29 cellular contexts compared by ENCODE assay signal in genomic region chr3:101611023-101611422, GRCh38. TPM values are rescaled to one million over a fixed set of nuclear protein-coding genes. Genes with fewer than 3 reads are reported as not detected.
DNase-seq lines count a peak whose midpoint lies in the region; ATAC-seq, FAIRE-seq and TF ChIP-seq lines count a peak whose summit lies in the region.
"Had no signal": no experiment of that assay in that cellular context is flagged by ENCODE, and none has a peak within 500 bp of the region (broad histone marks: within the 10 kb centered on the region; RNA-seq: fewer than 3 reads in every experiment).

No MANE protein-coding gene starts in this region.

- in situ Hi-C loops in GM12878 (cut with MboI): no loop called here

- no peak for TF ChIP-seq RAD21 in GM12878 (IDR thresholded peaks at IDR 0.05; ENCODE audit: insufficient read depth, low read depth, low read length)

- CTCF ChIA-PET in GM12878 (lab: Yijun Ruan, JAX): interaction anchor here (0.6 kb wide), 1 partner anchor 1148 kb away, joined by 3 read pairs; no protein-coding TSS in a partner anchor

- FAIRE-seq in GM12892 (lab: Jason Lieb, UNC) (peak; percentile 64), GM12878 (lab: Jason Lieb, UNC) (no peak)
- FAIRE-seq: H54 had no signal

- POLR2A ChIA-PET in GM12878 (lab: Charles Lee): no interaction called here

- H3K4me1 ChIP-seq in GM12878 (ENCODE audit: control insufficient read depth, insufficient read depth, low read length): no peaks in the 10 kb centered on the region; the same call in 1 of the 2 replicates

- H3K9me3 ChIP-seq in GM12878 (replicated peaks; ENCODE audit: control insufficient read depth, insufficient read depth, low read length): no peaks in the 10 kb centered on the region

- H3K36me3 ChIP-seq in GM12878 (ENCODE audit: control insufficient read depth in 2 of 2, insufficient read depth in 2 of 2, low read length in 1 of 2): no peaks in the 10 kb centered on the region
- H3K36me3 ChIP-seq: WERI-Rb-1 had no signal

- H2AFZ ChIP-seq in GM12878 (ENCODE audit: control insufficient read depth, low read depth, low read length): no peak overlapping the region; the same call in 1 of the 2 replicates

- BruUV-seq in GM12878 (replicated peaks; lab: Mats Ljungman, UMichigan): no TSS peak

- no peaks in the 10 kb centered on the region for H3K79me2 ChIP-seq in GM12878 (ENCODE audit: control insufficient read depth, insufficient read depth, low read length)

- no peaks in the 10 kb centered on the region for H3K4me1 Mint-ChIP-seq in activated T-helper 1 cell treated with anti-CD3 and anti-CD28 coated beads, Interleukin-12 subunit alpha, Interleukin-12 subunit beta, Interleukin-2, Interleukin-4 antibody, amounts not matched to agents 30 ng/mL and 10 ng/mL and 1 ng/mL, durations not matched to agents 14 hours and 24 hours and 36 hours (ENCODE audit: low read depth)
- H3K4me1 Mint-ChIP-seq: activated naive CD8-positive, alpha-beta T cell treated with anti-CD3 and anti-CD28 coated beads, Interleukin-2, amount 50 U/mL, for 24 hours; brain; mesothelial cell of epicardium; natural killer cell; T-helper 17 cell had no signal

- no peak overlapping the region for H3K4me3 ChIP-seq in GM12878
- H3K4me3 ChIP-seq: SK-N-MC had no signal

- H3K4me3 Mint-ChIP-seq in activated T-helper 1 cell treated with anti-CD3 and anti-CD28 coated beads, Interleukin-12 subunit alpha, Interleukin-12 subunit beta, Interleukin-2, Interleukin-4 antibody, amounts not matched to agents 30 ng/mL and 10 ng/mL and 1 ng/mL, durations not matched to agents 14 hours and 24 hours and 36 hours: no peak overlapping the region
- H3K4me3 Mint-ChIP-seq: activated naive CD8-positive, alpha-beta T cell treated with anti-CD3 and anti-CD28 coated beads, Interleukin-2, amount 50 U/mL, for 24 hours; brain; mesothelial cell of epicardium; natural killer cell; T-helper 17 cell had no signal

- no peaks in the 10 kb centered on the region for H3K36me3 Mint-ChIP-seq in activated T-helper 1 cell treated with anti-CD3 and anti-CD28 coated beads, Interleukin-12 subunit alpha, Interleukin-12 subunit beta, Interleukin-2, Interleukin-4 antibody, amounts not matched to agents 30 ng/mL and 10 ng/mL and 1 ng/mL, durations not matched to agents 14 hours and 24 hours and 36 hours (ENCODE audit: low read depth)
- H3K36me3 Mint-ChIP-seq: brain, mesothelial cell of epicardium, natural killer cell had no signal

- no peak for TF ChIP-seq EP300 in GM12878 (IDR thresholded peaks at IDR 0.05; ENCODE audit: borderline replicate concordance in 1 of 2, control insufficient read depth in 1 of 2, low read depth in 2 of 2, low read length in 2 of 2)

- H3K27me3 Mint-ChIP-seq in activated T-helper 1 cell treated with anti-CD3 and anti-CD28 coated beads, Interleukin-12 subunit alpha, Interleukin-12 subunit beta, Interleukin-2, Interleukin-4 antibody, amounts not matched to agents 30 ng/mL and 10 ng/mL and 1 ng/mL, durations not matched to agents 14 hours and 24 hours and 36 hours (ENCODE audit: insufficient read depth): no peaks in the 10 kb centered on the region
- H3K27me3 Mint-ChIP-seq: activated naive CD8-positive, alpha-beta T cell treated with anti-CD3 and anti-CD28 coated beads, Interleukin-2, amount 50 U/mL, for 24 hours; T-helper 17 cell had no signal

- no peak overlapping the region for H3K4me2 ChIP-seq in GM12878 (ENCODE audit: control insufficient read depth, insufficient read depth)

- H3K27ac Mint-ChIP-seq in activated T-helper 1 cell treated with anti-CD3 and anti-CD28 coated beads, Interleukin-12 subunit alpha, Interleukin-12 subunit beta, Interleukin-2, Interleukin-4 antibody, amounts not matched to agents 30 ng/mL and 10 ng/mL and 1 ng/mL, durations not matched to agents 14 hours and 24 hours and 36 hours: no peak overlapping the region
- H3K27ac Mint-ChIP-seq: activated naive CD8-positive, alpha-beta T cell treated with anti-CD3 and anti-CD28 coated beads, Interleukin-2, amount 50 U/mL, for 24 hours; brain; mesothelial cell of epicardium; natural killer cell; T-helper 17 cell had no signal

- H3K27me3 ChIP-seq in GM12878 (replicated peaks in 1 of 2; ENCODE audit: control insufficient read depth in 2 of 2, insufficient read depth in 2 of 2, low read length in 1 of 2): no peaks in the 10 kb centered on the region

- ATAC-seq in GM21515 (IDR thresholded peaks at IDR 0.05; ENCODE audit: unreplicated experiment) (peak; percentile 83), HG03442 (IDR thresholded peaks at IDR 0.05; ENCODE audit: unreplicated experiment) (peak; percentile 60), GM12878 (peak; percentile 80), HG02884 (IDR thresholded peaks at IDR 0.05; ENCODE audit: unreplicated experiment) (no peak)
- ATAC-seq: activated naive CD8-positive, alpha-beta T cell treated with anti-CD3 and anti-CD28 coated beads, Interleukin-2, amount 50 U/mL, for 24 hours; natural killer cell; right cardiac atrium; T-helper 17 cell had no signal

- TF ChIP-seq CTCF in GM12878 (IDR thresholded peaks at IDR 0.05 in 2 of 3, conservative IDR thresholded peaks at IDR 0.05 in 1 of 3; ENCODE audit: control insufficient read depth in 2 of 3, extremely low read depth in 1 of 3, insufficient read depth in 1 of 3, low read depth in 3 of 3, low read length in 3 of 3): no peak

- SMC1A ChIA-PET in GM12878 (lab: Charles Lee; ENCODE audit: uncharacterized antibody, unreplicated experiment): no interaction called here

- intact Hi-C loops in GM12878 (cut with micrococcal nuclease; ENCODE audit: unreplicated experiment): no loop called here
- intact Hi-C loops in activated T-helper 1 cell treated with anti-CD3 and anti-CD28 coated beads, Interleukin-12 subunit alpha, Interleukin-12 subunit beta, Interleukin-2, Interleukin-4 antibody, amounts not matched to agents 30 ng/mL and 10 ng/mL and 1 ng/mL, durations not matched to agents 14 hours and 24 hours and 36 hours (cut with micrococcal nuclease): no loop called here

- DNase-seq in GM12892 (ENCODE audit: insufficient read length): peak; percentile 21
- DNase-seq in GM12878 (ENCODE audit: low read depth, low spot score): peak; percentile 15
- no peak for DNase-seq in activated effector memory CD4-positive, alpha-beta T cell treated with anti-CD3 and anti-CD28 coated beads, Interleukin-2, amount 50 U/mL, for 16 hours
- DNase-seq in COLO829 (ENCODE audit: low spot score): no peak
- DNase-seq in activated T-helper 1 cell treated with anti-CD3 and anti-CD28 coated beads, Interleukin-12 subunit alpha, Interleukin-12 subunit beta, Interleukin-2, Interleukin-4 antibody, amounts not matched to agents 30 ng/mL and 10 ng/mL and 1 ng/mL, durations not matched to agents 14 hours and 24 hours and 36 hours (ENCODE audit: low spot score): no peak
- DNase-seq: activated CD4-positive, alpha-beta T cell treated with anti-CD3 and anti-CD28 coated beads, Interleukin-2, amount 50 U/mL, for 48 hours; activated effector memory CD4-positive, alpha-beta T cell treated with Interleukin-2 at 50 U/mL for 16 hours; activated naive CD8-positive, alpha-beta T cell treated with anti-CD3 and anti-CD28 coated beads, Interleukin-2, amount 50 U/mL, for 24 hours; C1 segment of cervical spinal cord; effector CD4-positive, alpha-beta T cell; EL; foreskin fibroblast; natural killer cell; NCI-H1417; NCI-H510A; NK-92 treated with Interleukin-12 subunit alpha and Interleukin-12 subunit beta, amount 100 ng/mL, for 24 hours; right cardiac atrium; stimulated activated CD4-positive, alpha-beta T cell treated with anti-CD3 and anti-CD28 coated beads, Interleukin-12 subunit alpha, Interleukin-12 subunit beta, amount 100 ng/mL, for 4 hours; T-helper 17 cell; trophoblast cell; WERI-Rb-1 had no signal

- no peak overlapping the region for H3K27ac ChIP-seq in GM12878 (ENCODE audit: control insufficient read depth, insufficient read depth)
- H3K27ac ChIP-seq: RWPE1, SK-N-MC, WERI-Rb-1 had no signal

- no peak overlapping the region for H3K9ac ChIP-seq in GM12878 (ENCODE audit: control insufficient read depth, insufficient read depth, low read length)

- TF ChIP-seq POLR2A in GM12892 (IDR thresholded peaks at IDR 0.05; ENCODE audit: low read depth, low read length): no peak
- no peak for TF ChIP-seq POLR2A in GM12878 (IDR thresholded peaks at IDR 0.05; ENCODE audit: low read depth, low read length)

- H3K9me3 Mint-ChIP-seq in activated T-helper 1 cell treated with anti-CD3 and anti-CD28 coated beads, Interleukin-12 subunit alpha, Interleukin-12 subunit beta, Interleukin-2, Interleukin-4 antibody, amounts not matched to agents 30 ng/mL and 10 ng/mL and 1 ng/mL, durations not matched to agents 14 hours and 24 hours and 36 hours: no peaks in the 10 kb centered on the region
- H3K9me3 Mint-ChIP-seq: activated naive CD8-positive, alpha-beta T cell treated with anti-CD3 and anti-CD28 coated beads, Interleukin-2, amount 50 U/mL, for 24 hours; brain; mesothelial cell of epicardium; natural killer cell had no signal

- 0% methylated on average over 2 of the region's 2 CpGs for WGBS in GM12878 (ENCODE audit: insufficient coverage, insufficient replicate concordance, low lambda C conversion rate, missing lambda C conversion rate)

- RAD21 ChIA-PET in GM12878 (lab: Charles Lee; ENCODE audit: unreplicated experiment): no interaction called here

- no peaks in the 10 kb centered on the region for H4K20me1 ChIP-seq in GM12878 (ENCODE audit: control insufficient read depth, insufficient read depth)

RNA-seq across cellular contexts. Expression of gene PCNP, which starts 37.0 kb away (rescaled TPM):
- polyA plus RNA-seq in GM12892 (2012; ENCODE audit: missing spikeins): 125 TPM
- 99.6 and 103 TPM in 2 replicates for total RNA-seq in GM12878 (2013; cell fraction: nucleolus; rRNA removed)
- total RNA-seq in GM12878 (2014; rRNA removed) (49.8 and 59.3 TPM in 2 replicates), GM12878 (2014; rRNA removed; fragmentation: Illumina TruSeq; extraction: Trizol) (94.4 and 101 TPM in 2 replicates), GM12878 (2021) (127 and 129 TPM in 2 replicates)
- 59.1 TPM for polyA plus RNA-seq in GM12878 (2011; ENCODE audit: low read depth)
- polyA plus RNA-seq in GM12878 (2011; rRNA removed) (86.1 and 145 TPM in 2 replicates), GM12878 (2014; fragmentation: Illumina TruSeq; extraction: Trizol) (117 and 151 TPM in 2 replicates), GM12878 (2014; fragmentation: Nextera tagmentation; extraction: Ambion mirVana) (100 to 1,000 TPM; 101 to 142 TPM), GM12878 (2014; rRNA removed) (54.8 and 66.4 TPM in 2 replicates), GM12878 (2016; fragmentation: Nextera tagmentation; extraction: Ambion mirVana) (100 to 1,000 TPM; 162 to 179 TPM)
- polyA plus RNA-seq in GM12878 (2011; cell fraction: cytosol; rRNA removed): 23.7 and 26.7 TPM in 2 replicates
- 27.5 and 28.7 TPM in 2 replicates for polyA plus RNA-seq in GM12878 (2011; cell fraction: nucleus; rRNA removed)
- polyA plus RNA-seq in GM12878 (2012): 69.9 and 94.2 TPM in 2 replicates
- polyA minus RNA-seq in GM12878 (2011; rRNA and poly(A)+ RNA removed): 17.0 and 24.1 TPM in 2 replicates
- polyA minus RNA-seq in GM12878 (2011; cell fraction: cytosol; rRNA and poly(A)+ RNA removed): 12.3 and 17.2 TPM in 2 replicates
- polyA minus RNA-seq in GM12878 (2011; cell fraction: nucleus; rRNA and poly(A)+ RNA removed): 12.5 and 18.3 TPM in 2 replicates
- total RNA-seq in activated T-helper 1 cell treated with anti-CD3 and anti-CD28 coated beads, Interleukin-12 subunit alpha, Interleukin-12 subunit beta, Interleukin-2, Interleukin-4 antibody, amounts not matched to agents 30 ng/mL and 10 ng/mL and 1 ng/mL, durations not matched to agents 14 hours and 24 hours and 36 hours: 182 and 190 TPM in 2 replicates

RNA-seq across cellular contexts. Expression of gene TRMT10C, which starts 49.4 kb away (rescaled TPM):
- 34.7 TPM for polyA plus RNA-seq in GM12892 (2012; ENCODE audit: missing spikeins)
- total RNA-seq in GM12878 (2013; cell fraction: nucleolus; rRNA removed): 20.0 and 23.4 TPM in 2 replicates
- total RNA-seq in GM12878 (2014; rRNA removed) (37.6 and 44.5 TPM in 2 replicates), GM12878 (2014; rRNA removed; fragmentation: Illumina TruSeq; extraction: Trizol) (43.2 and 47.7 TPM in 2 replicates), GM12878 (2021) (32.3 and 34.7 TPM in 2 replicates)
- 14.8 TPM for polyA plus RNA-seq in GM12878 (2011; ENCODE audit: low read depth)
- polyA plus RNA-seq in GM12878 (2011; rRNA removed) (33.3 and 51.2 TPM in 2 replicates), GM12878 (2014; fragmentation: Illumina TruSeq; extraction: Trizol) (46.6 and 61.1 TPM in 2 replicates), GM12878 (2014; fragmentation: Nextera tagmentation; extraction: Ambion mirVana) (10 to 100 TPM; 76.9 to 82.1 TPM), GM12878 (2014; rRNA removed) (24.5 and 33.0 TPM in 2 replicates), GM12878 (2016; fragmentation: Nextera tagmentation; extraction: Ambion mirVana) (10 to 100 TPM; 61.7 to 62.1 TPM)
- polyA plus RNA-seq in GM12878 (2011; cell fraction: cytosol; rRNA removed): 16.0 and 23.9 TPM in 2 replicates
- 12.9 and 14.3 TPM in 2 replicates for polyA plus RNA-seq in GM12878 (2011; cell fraction: nucleus; rRNA removed)
- polyA plus RNA-seq in GM12878 (2012): 22.8 and 23.1 TPM in 2 replicates
- 12.2 and 14.6 TPM in 2 replicates for polyA minus RNA-seq in GM12878 (2011; rRNA and poly(A)+ RNA removed)
- 6.5 and 10.5 TPM in 2 replicates for polyA minus RNA-seq in GM12878 (2011; cell fraction: cytosol; rRNA and poly(A)+ RNA removed)
- polyA minus RNA-seq in GM12878 (2011; cell fraction: nucleus; rRNA and poly(A)+ RNA removed): 6.8 and 9.1 TPM in 2 replicates
- total RNA-seq in activated T-helper 1 cell treated with anti-CD3 and anti-CD28 coated beads, Interleukin-12 subunit alpha, Interleukin-12 subunit beta, Interleukin-2, Interleukin-4 antibody, amounts not matched to agents 30 ng/mL and 10 ng/mL and 1 ng/mL, durations not matched to agents 14 hours and 24 hours and 36 hours: 59.9 and 60.5 TPM in 2 replicates

Comparison
In these comparisons a context has a peak if more than half of its experiments do, and no peak if none do; other contexts are left out.
1. DNase-seq: peak in GM12892 (single experiment) and GM12878 (single experiment); none in activated effector memory CD4-positive, alpha-beta T cell treated with anti-CD3 and anti-CD28 coated beads, Interleukin-2, amount 50 U/mL, for 16 hours (single experiment), COLO829 (single experiment) and activated T-helper 1 cell treated with anti-CD3 and anti-CD28 coated beads, Interleukin-12 subunit alpha, Interleukin-12 subunit beta, Interleukin-2, Interleukin-4 antibody, amounts not matched to agents 30 ng/mL and 10 ng/mL and 1 ng/mL, durations not matched to agents 14 hours and 24 hours and 36 hours (single experiment).